7 cellular contexts compared by ENCODE assay signal in genomic region chr11:113675003-113675471, GRCh38. TPM values are rescaled to one million over a fixed set of nuclear protein-coding genes. Genes with fewer than 3 reads are reported as not detected.
DNase-seq lines count a peak whose midpoint lies in the region; ATAC-seq and TF ChIP-seq lines count a peak whose summit lies in the region.

No MANE protein-coding gene starts in this region.

- intact Hi-C loops in lower lobe of right lung (cut with DNase I), result no loop called here
- intact Hi-C loops in heart right ventricle (cut with DNase I), result no loop called here

- H3K36me3 ChIP-seq in osteoblast (ENCODE audit: insufficient read depth, low read length) (no peaks in the 10 kb centered on the region), lower lobe of right lung (no peaks in the 10 kb centered on the region), heart right ventricle (no peaks in the 10 kb centered on the region)

- no peaks in the 10 kb centered on the region for H3K27me3 ChIP-seq in osteoblast (ENCODE audit: insufficient read depth, low read length)
- no peaks in the 10 kb centered on the region for H3K27me3 ChIP-seq in lower lobe of right lung (ENCODE audit: low read depth)
- peaks cover 0 to 4% (median 0%) of the 10 kb centered on the region in 7 donors for H3K27me3 ChIP-seq in heart right ventricle

- no peaks in the 10 kb centered on the region for H3K9me3 ChIP-seq in osteoblast (ENCODE audit: low read depth, low read length)
- no peaks in the 10 kb centered on the region for H3K9me3 ChIP-seq in lower lobe of right lung
- no peaks in the 10 kb centered on the region for H3K9me3 ChIP-seq in heart right ventricle

- H3K27ac ChIP-seq in osteoblast (ENCODE audit: low read depth, low read length) (peak overlapping the region; percentile 84), lower lobe of right lung (no peak overlapping the region), heart right ventricle (no peak overlapping the region)

- H3K4me3 ChIP-seq in osteoblast (ENCODE audit: insufficient read depth, low read length) (peak overlapping the region; percentile 1), lower lobe of right lung (no peak overlapping the region), heart right ventricle (no peak overlapping the region)

- no peaks in the 10 kb centered on the region for H4K20me1 ChIP-seq in osteoblast (ENCODE audit: insufficient read depth, low read length)

- WGBS in heart right ventricle, 2 donors, result 74 to 80% methylated on average over 4 of the region's 4 CpGs

- peak overlapping the region; percentile 71 for H3K4me2 ChIP-seq in osteoblast (ENCODE audit: insufficient read depth, low read length)

- DNase-seq in SW480 (ENCODE audit: low spot score), result peak; percentile 74
- DNase-seq in osteoblast (ENCODE audit: insufficient read length, low spot score, missing footprints), result peak; percentile 95
- no peak for DNase-seq in cortex of kidney (lab: John Stamatoyannopoulos, UW)
- DNase-seq in lower lobe of right lung, result no peak
- DNase-seq in heart right ventricle, result no peak

- no peaks in the 10 kb centered on the region for H3K79me2 ChIP-seq in osteoblast (ENCODE audit: insufficient read depth, low read length)

- H3K4me1 ChIP-seq in osteoblast (ENCODE audit: insufficient read depth, low read length) (peaks cover 36% of the 10 kb centered on the region), lower lobe of right lung (no peaks in the 10 kb centered on the region), heart right ventricle (peaks cover 0 to 14% (median 5%) of the 10 kb centered on the region in 9 donors)

- peak; percentile 91 for ATAC-seq in GM19035 (IDR thresholded peaks at IDR 0.05; ENCODE audit: unreplicated experiment)
- ATAC-seq in HG02852 (IDR thresholded peaks at IDR 0.05; ENCODE audit: unreplicated experiment), result peak; percentile 82
- ATAC-seq in lower lobe of right lung, result no peak
- ATAC-seq in heart right ventricle, result no peak

- H2AFZ ChIP-seq in osteoblast (ENCODE audit: low read length), result no peak overlapping the region

- TF ChIP-seq CTCF in osteoblast (IDR thresholded peaks at IDR 0.05; ENCODE audit: extremely low read depth, low read depth, low read length) (no peak), lower lobe of right lung (IDR thresholded peaks at IDR 0.05) (no peak), heart right ventricle (IDR thresholded peaks at IDR 0.05) (no peak)

RNA-seq across cellular contexts. Expression of gene TMPRSS5, which starts 31.1 kb away (rescaled TPM):
- total RNA-seq in osteoblast, result 0.29 and 0.36 TPM in 2 replicates
- total RNA-seq in lower lobe of right lung, result 1.1 TPM
- total RNA-seq in heart right ventricle, result 1 to 10 TPM in 1 of 10 donors, under 1 TPM in 9; 0.39 to 1.9 (median 0.48) TPM
- 1 to 10 TPM in 1 of 2 donors, under 1 TPM in 1; 0.36 to 1.9 TPM for polyA plus RNA-seq in heart right ventricle

Comparison
In these comparisons a context has a peak if more than half of its experiments do, and no peak if none do; other contexts are left out.
1. ATAC-seq: peak in GM19035 (single experiment) and HG02852 (single experiment); none in lower lobe of right lung (0 of 2) and heart right ventricle (0 of 8).
2. DNase-seq: peak in SW480 (single experiment) and osteoblast (single experiment); none in cortex of kidney (single experiment), lower lobe of right lung (single experiment) and heart right ventricle (0 of 2).